8 cellular contexts compared by ENCODE assay signal in the genomic region with DNA sequence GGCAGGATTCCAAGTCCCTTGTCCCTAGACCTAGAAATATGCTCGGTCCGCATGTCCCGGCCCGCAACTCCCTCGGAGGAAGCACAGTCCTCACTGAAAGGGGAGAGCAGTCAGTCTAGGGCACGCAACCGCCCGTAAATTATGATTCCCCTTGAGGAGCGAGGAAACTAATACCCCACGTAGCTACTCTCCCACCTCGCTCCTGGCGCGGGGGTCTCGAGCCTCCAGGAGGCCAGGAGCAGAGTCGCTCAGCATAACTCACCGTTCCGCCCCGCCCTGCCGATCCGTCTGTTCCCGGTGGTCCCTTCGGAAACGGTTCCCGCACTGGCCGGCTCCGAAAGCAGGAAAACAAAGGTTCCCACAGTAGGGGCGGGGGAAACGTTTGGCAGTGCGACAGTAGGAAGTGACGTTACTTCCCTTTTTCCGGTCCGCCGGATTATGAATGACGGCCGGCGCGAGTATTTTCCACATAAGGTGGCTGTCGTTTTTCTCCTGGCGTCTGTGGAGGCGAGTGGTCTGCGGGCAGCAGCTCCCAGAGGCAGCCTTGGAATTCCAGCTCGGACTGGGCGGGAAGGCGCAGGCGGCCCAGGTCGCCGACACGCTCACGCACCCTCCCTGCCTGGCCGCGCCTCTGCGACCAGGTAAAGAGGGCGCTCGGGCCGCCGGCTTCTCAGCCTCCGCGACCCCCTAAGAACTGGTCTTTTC. TPM values are rescaled to one million over a fixed set of nuclear protein-coding genes. Genes with fewer than 3 reads are reported as not detected.
A peak's percentile ranks its signal among the peaks of the same experiment; 100 is the strongest.
DNase-seq lines count a peak whose midpoint lies in the region; ATAC-seq and TF ChIP-seq lines count a peak whose summit lies in the region.

A gene with protein sequence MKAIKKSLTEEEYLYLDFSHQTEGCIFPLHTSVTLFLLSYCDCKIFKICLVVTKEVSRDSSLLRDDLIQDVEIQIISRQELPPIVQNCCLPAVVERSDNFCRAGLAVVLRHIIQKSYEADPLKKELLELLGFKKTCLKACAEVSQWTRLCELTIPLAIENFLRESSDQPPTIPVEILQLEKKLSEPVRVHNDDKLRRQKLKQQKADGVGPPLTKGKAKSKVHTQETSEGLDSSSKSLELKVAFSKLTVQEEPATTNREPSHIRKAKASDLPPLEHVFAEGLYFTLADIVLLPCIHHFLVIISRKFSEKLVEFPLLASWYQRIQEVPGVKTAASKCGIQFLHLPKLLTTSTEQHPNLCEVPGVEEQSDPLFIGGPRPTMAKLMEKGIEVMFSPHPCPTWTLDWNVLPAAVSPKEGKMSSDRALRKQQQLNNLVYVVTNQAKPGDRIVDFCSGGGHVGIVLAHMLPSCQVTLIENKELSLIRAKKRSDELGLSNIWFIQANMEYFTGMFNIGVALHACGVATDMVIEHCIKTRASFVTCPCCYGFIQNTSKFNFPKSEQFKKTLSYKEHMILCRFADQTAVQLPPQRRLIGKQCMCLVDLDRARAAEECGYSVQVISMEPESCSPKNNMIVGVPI (plus strand): TSS at position 409 of the 705 bp plus-strand sequence. CDS start 8,830 bp downstream, outside the sequence.
A gene with protein sequence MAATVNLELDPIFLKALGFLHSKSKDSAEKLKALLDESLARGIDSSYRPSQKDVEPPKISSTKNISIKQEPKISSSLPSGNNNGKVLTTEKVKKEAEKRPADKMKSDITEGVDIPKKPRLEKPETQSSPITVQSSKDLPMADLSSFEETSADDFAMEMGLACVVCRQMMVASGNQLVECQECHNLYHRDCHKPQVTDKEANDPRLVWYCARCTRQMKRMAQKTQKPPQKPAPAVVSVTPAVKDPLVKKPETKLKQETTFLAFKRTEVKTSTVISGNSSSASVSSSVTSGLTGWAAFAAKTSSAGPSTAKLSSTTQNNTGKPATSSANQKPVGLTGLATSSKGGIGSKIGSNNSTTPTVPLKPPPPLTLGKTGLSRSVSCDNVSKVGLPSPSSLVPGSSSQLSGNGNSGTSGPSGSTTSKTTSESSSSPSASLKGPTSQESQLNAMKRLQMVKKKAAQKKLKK (minus strand): TSS at position 314 of the 705 bp plus-strand sequence. CDS start 8,684 bp downstream, outside the sequence.

- peak within 1 kb of the TSS; percentile 94 for H3K27ac Mint-ChIP-seq in activated B cell treated with CpG ODN at 0.5 μM for 24 hours
- peak within 1 kb of the TSS; percentile 94 to 98 (median 96) for H3K27ac Mint-ChIP-seq in immature natural killer cell

- H3K27me3 Mint-ChIP-seq in activated B cell treated with CpG ODN at 0.5 μM for 24 hours (no peaks in the 10 kb centered on the region), immature natural killer cell (ENCODE audit: low read depth in 3 of 3) (peaks cover 0 to 8% (median 0%) of the 10 kb centered on the region in 3 donors)

- H3K27ac ChIP-seq in AG04450 (ENCODE audit: low read depth, low read length) = peak within 1 kb of the TSS; percentile 68
- H3K27ac ChIP-seq in caudate nucleus (ENCODE audit: low read depth, low read length) = peak within 1 kb of the TSS; percentile 86

- peak; percentile 84 for DNase-seq in AG04450 (ENCODE audit: low read depth, low spot score)
- peak; percentile 81 for DNase-seq in NCI-H226
- DNase-seq in activated B cell treated with CpG ODN at 0.5 μM for 24 hours = peak; percentile 83
- peak in 60 of 61 donors; percentile 40 to 96 (median 87) for DNase-seq in caudate nucleus (lab: John Stamatoyannopoulos, UW)
- peak; percentile 83 to 87 (median 86) for DNase-seq in immature natural killer cell
- DNase-seq in smooth muscle cell of the brain vasculature (ENCODE audit: low read depth, low spot score) = peak; percentile 83

- peaks cover 27% of the 10 kb centered on the region for H3K4me1 Mint-ChIP-seq in activated B cell treated with CpG ODN at 0.5 μM for 24 hours
- H3K4me1 Mint-ChIP-seq in immature natural killer cell = peaks cover 11 to 31% of the 10 kb centered on the region in 2 donors

- H3K9me3 ChIP-seq in AG04450 (ENCODE audit: control insufficient read depth, insufficient read depth, low read length) = no peaks in the 10 kb centered on the region; the same call in 1 of the 2 replicates

- H3K36me3 Mint-ChIP-seq in activated B cell treated with CpG ODN at 0.5 μM for 24 hours (ENCODE audit: low read depth) (peaks cover 11% of the 10 kb centered on the region), immature natural killer cell (no peaks in the 10 kb centered on the region)

- intact Hi-C loops in activated B cell treated with CpG ODN at 0.5 μM for 24 hours (cut with micrococcal nuclease) = loop anchor here (1.0 to 2.0 kb wide), 7 partner anchors 12 to 648 kb away; partner anchors contain the start of genes AIMP1, PPA2, TBCK and TET2

- H3K9me3 Mint-ChIP-seq in activated B cell treated with CpG ODN at 0.5 μM for 24 hours = no peaks in the 10 kb centered on the region
- no peaks in the 10 kb centered on the region for H3K9me3 Mint-ChIP-seq in immature natural killer cell

- H3K4me3 Mint-ChIP-seq in activated B cell treated with CpG ODN at 0.5 μM for 24 hours (peak within 1 kb of the TSS; percentile 99), immature natural killer cell (peak within 1 kb of the TSS; percentile 99 to 100 (median 99))

- ATAC-seq in GM18909 (IDR thresholded peaks at IDR 0.05; ENCODE audit: poor library complexity, unreplicated experiment) (peak; percentile 83), HG03175 (IDR thresholded peaks at IDR 0.05; ENCODE audit: unreplicated experiment) (peak; percentile 81), activated B cell treated with CpG ODN at 0.5 μM for 24 hours (ENCODE audit: low read depth) (peak; percentile 95)

- peak within 1 kb of the TSS; percentile 95 for H3K4me3 ChIP-seq in AG04450 (ENCODE audit: low read depth, low read length)

- CTCF ChIA-PET in AG04450 (lab: Charles Lee) (interaction anchor here (1.1 to 1.9 kb wide), 2 partner anchors 10 to 188 kb away, joined by 3 to 5 read pairs; no protein-coding TSS in a partner anchor), activated B cell treated with CpG ODN at 0.5 μM for 24 hours (lab: Charles Lee) (no interaction called here)

- no peaks in the 10 kb centered on the region for H3K27me3 ChIP-seq in AG04450 (ENCODE audit: control insufficient read depth, insufficient read depth, low read length)

- POLR2A ChIA-PET in AG04450 (lab: Yijun Ruan, JAX) (no interaction called here), activated B cell treated with CpG ODN at 0.5 μM for 24 hours (lab: Charles Lee) (interaction anchor here (0.7 to 2.3 kb wide), 3 partner anchors 9 to 655 kb away, joined by 3 to 6 read pairs (median 5); partner anchors contain the start of gene PPA2)

- TF ChIP-seq CTCF in AG04450 (IDR thresholded peaks at IDR 0.05; ENCODE audit: low read depth, low read length) = no peak
- TF ChIP-seq CTCF in activated B cell treated with CpG ODN at 0.5 μM for 24 hours (IDR thresholded peaks at IDR 0.05) = no peak

RNA-seq across cellular contexts. Expression of the first gene that starts in this region (rescaled TPM):
- 6.5 and 12.1 TPM in 2 replicates for polyA plus RNA-seq in AG04450 (2011; rRNA removed)
- 4.6 and 9.1 TPM in 2 replicates for polyA minus RNA-seq in AG04450 (2011; rRNA and poly(A)+ RNA removed)
- total RNA-seq in activated B cell treated with CpG ODN at 0.5 μM for 24 hours = 11.3 and 12.3 TPM in 2 replicates
- polyA plus RNA-seq in immature natural killer cell = 1 to 10 TPM; 1.8 to 2.1 (median 2.0) TPM

RNA-seq across cellular contexts. Expression of the second gene that starts in this region (rescaled TPM):
- polyA plus RNA-seq in AG04450 (2011; rRNA removed) (34.6 and 41.7 TPM in 2 replicates), immature natural killer cell (10 to 100 TPM; 17.2 to 30.6 (median 21.5) TPM)
- polyA minus RNA-seq in AG04450 (2011; rRNA and poly(A)+ RNA removed) = 20.0 and 27.0 TPM in 2 replicates
- 18.6 and 20.6 TPM in 2 replicates for total RNA-seq in activated B cell treated with CpG ODN at 0.5 μM for 24 hours

Comparison
In these comparisons a context has a peak if more than half of its experiments do, and no peak if none do; other contexts are left out.
1. Peak in every context shown above with its lines: DNase-seq, ATAC-seq, H3K4me3 ChIP-seq and H3K27ac ChIP-seq.